ENCODE assay signal across 8 cellular contexts in genomic region chr11:71698961-71699360, GRCh38.
A peak's percentile ranks its signal among the peaks of the same experiment; 100 is the strongest.
DNase-seq lines count a peak whose midpoint lies in the region; ATAC-seq, FAIRE-seq and TF ChIP-seq lines count a peak whose summit lies in the region.
"Not testable (repeated sequence)": the region's sequence is repeated elsewhere in the genome, so short reads cannot be mapped to it uniquely, and the experiment has no call there.

No MANE protein-coding gene starts in this region.

- not testable (repeated sequence) for H3F3A ChIP-seq in GM23248 (ENCODE audit: insufficient read depth); MM.1S (ENCODE audit: insufficient read depth, low read length)

- not testable (repeated sequence) for H4K20me1 ChIP-seq in DND-41 (ENCODE audit: insufficient read depth, low read length); GM23248 (ENCODE audit: insufficient read depth); MM.1S (ENCODE audit: insufficient read depth, low read length); astrocyte (ENCODE audit: insufficient read depth, low read length)

- H3K9me2 ChIP-seq in GM23248 (ENCODE audit: insufficient read depth); MM.1S (replicated peaks; ENCODE audit: insufficient read depth, low read length): not testable (repeated sequence)

- WGBS in GM23248 (ENCODE audit: low coverage in 1 of 2, low lambda C conversion rate in 2 of 2, missing lambda C conversion rate in 2 of 2), 2 experiments = 0 to 12% methylated on average over 2 of the region's 2 CpGs
- 76 to 84% methylated on average over 2 of the region's 2 CpGs for WGBS in thyroid gland, 2 donors

- TF ChIP-seq POLR2A in erythroblast (IDR thresholded peaks at IDR 0.05; ENCODE audit: low read length); thyroid gland (IDR thresholded peaks at IDR 0.05): not testable (repeated sequence)

- not testable (repeated sequence) for H2AFZ ChIP-seq in DND-41 (ENCODE audit: low read depth, low read length); GM23248; MM.1S (ENCODE audit: low read length); astrocyte (ENCODE audit: low read depth, low read length)

- H3K27me3 ChIP-seq in DND-41 (ENCODE audit: insufficient read depth, low read length, poor library complexity); GM23248 (replicated peaks; ENCODE audit: insufficient read depth); MM.1S (replicated peaks; ENCODE audit: insufficient read depth, low read length); astrocyte (ENCODE audit: insufficient read depth, low read length); thyroid gland: not testable (repeated sequence)

- not testable (repeated sequence) for H3K9ac ChIP-seq in DND-41 (ENCODE audit: low read depth, low read length); GM23248; MM.1S (ENCODE audit: low read length); astrocyte (ENCODE audit: low read length)

- not testable (repeated sequence) for FAIRE-seq in astrocyte (lab: Jason Lieb, UNC)

- not testable (repeated sequence) for H3K4me3 ChIP-seq in DND-41 (ENCODE audit: low read depth in 1 of 2, low read length in 2 of 2); GM23248; MM.1S (ENCODE audit: low read length); astrocyte (ENCODE audit: insufficient read depth, low read depth, low read length); thyroid gland (replicated peaks in 1 of 3)

- H3K27me3 Mint-ChIP-seq in astrocyte (ENCODE audit: low read depth, unreplicated experiment) = not testable (repeated sequence)

- not testable (repeated sequence) for H3K36me3 ChIP-seq in DND-41 (ENCODE audit: insufficient read depth, low read length); GM23248 (ENCODE audit: low read depth); MM.1S (replicated peaks; ENCODE audit: insufficient read depth, low read length); astrocyte (ENCODE audit: insufficient read depth, low read length); thyroid gland

- not testable (repeated sequence) for H3K27ac Mint-ChIP-seq in astrocyte (ENCODE audit: unreplicated experiment)

- not testable (repeated sequence) for H3K4me3 Mint-ChIP-seq in astrocyte (ENCODE audit: unreplicated experiment)

- H3K36me3 Mint-ChIP-seq in astrocyte (ENCODE audit: low read depth, unreplicated experiment) = not testable (repeated sequence)

- not testable (repeated sequence) for H3K79me2 ChIP-seq in DND-41 (ENCODE audit: insufficient read depth, low read length); GM23248 (ENCODE audit: insufficient read depth); MM.1S (ENCODE audit: low read length); astrocyte (ENCODE audit: insufficient read depth, low read length)

- H3K4me1 Mint-ChIP-seq in astrocyte (ENCODE audit: low read depth, unreplicated experiment) = not testable (repeated sequence)

- ATAC-seq in DND-41 (ENCODE audit: insufficient read depth, low read depth) = not testable (repeated sequence)

- not testable (repeated sequence) for H3K9me3 ChIP-seq in DND-41 (ENCODE audit: insufficient read depth, low read length, severe bottlenecking); GM23248 (ENCODE audit: low read depth); MM.1S (replicated peaks; ENCODE audit: insufficient read depth, low read length); astrocyte (ENCODE audit: insufficient read depth, low read depth, low read length); thyroid gland

- TF ChIP-seq CTCF in DND-41 (IDR thresholded peaks at IDR 0.05; ENCODE audit: borderline replicate concordance, extremely low read depth, low read length, poor library complexity, severe bottlenecking) (peak; percentile 17), MM.1S (IDR thresholded peaks at IDR 0.05; ENCODE audit: low read length) (peak; percentile 34), astrocyte (IDR thresholded peaks at IDR 0.05; ENCODE audit: insufficient read depth, low read depth, low read length) (peak; percentile 6), thyroid gland (IDR thresholded peaks at IDR 0.05) (peak in 1 of 6 experiments; percentile 15)

- not testable (repeated sequence) for H3K27ac ChIP-seq in DND-41 (ENCODE audit: low read length); GM23248; MM.1S (ENCODE audit: low read length); astrocyte (ENCODE audit: low read depth, low read length); thyroid gland

- H3K9me3 Mint-ChIP-seq in astrocyte (ENCODE audit: unreplicated experiment) = peaks cover 10% of the 10 kb centered on the region

- not testable (repeated sequence) for H3K4me2 ChIP-seq in DND-41 (ENCODE audit: insufficient read depth, low read length); GM23248 (ENCODE audit: unreplicated experiment); MM.1S (ENCODE audit: low read depth, low read length); astrocyte (ENCODE audit: low read length)

- intact Hi-C loops in thyroid gland (cut with DNase I) = not testable (repeated sequence)

- H3K4me1 ChIP-seq in DND-41 (ENCODE audit: insufficient read depth, low read length); GM23248 (ENCODE audit: insufficient read depth); MM.1S (ENCODE audit: low read length); astrocyte (ENCODE audit: insufficient read depth, low read length); thyroid gland: not testable (repeated sequence)

- in situ Hi-C loops in GM23248 (cut with MboI) = not testable (repeated sequence)

- DNase-seq in DND-41; astrocyte (ENCODE audit: low read depth): not testable (repeated sequence)
- DNase-seq in GM23248 (peak; percentile 8), MM.1S (peak; percentile 51), RPMI8226 (peak; percentile 35), erythroblast (lab: John Stamatoyannopoulos, UW) (peak; percentile 55 to 74), iris pigment epithelial cell (ENCODE audit: low read depth) (peak; percentile 9), thyroid gland (peak; percentile 1 to 12)
